In the genomic region with DNA sequence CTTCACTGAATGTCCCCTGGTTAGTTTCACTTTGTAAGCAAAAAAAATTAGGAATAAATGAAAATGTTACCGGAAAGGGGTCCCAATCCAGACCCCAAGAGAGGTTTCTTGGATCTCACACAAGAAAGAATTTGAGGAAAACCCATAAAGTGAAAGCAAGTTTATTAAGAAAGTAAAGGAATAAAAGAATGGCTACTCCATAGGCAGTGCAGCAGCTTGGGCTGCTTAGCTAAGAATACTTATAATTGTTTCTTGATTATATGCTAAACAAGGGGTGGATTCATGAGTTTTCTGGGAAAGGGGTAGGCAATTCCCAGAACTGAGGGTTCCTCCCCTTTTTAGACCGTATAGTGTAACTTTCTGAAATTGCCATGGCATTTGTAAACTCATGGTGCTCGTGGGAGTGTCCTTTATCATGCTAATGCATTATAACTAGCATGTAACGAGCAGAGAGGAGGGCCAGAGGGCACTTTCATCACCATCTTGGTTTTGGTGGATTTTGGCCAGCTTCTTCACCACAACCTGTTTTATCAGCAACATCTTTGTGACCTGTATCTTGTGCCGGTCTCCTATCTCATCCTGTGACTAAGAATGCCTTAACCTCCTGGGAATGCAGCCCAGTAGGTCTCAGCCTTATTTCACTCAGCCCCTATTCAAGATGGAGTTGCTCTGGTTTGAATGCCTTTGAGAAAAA, we compare ENCODE assay signal across 1 cellular context.
TF ChIP-seq lines count a peak whose summit lies in the region.

No MANE protein-coding gene starts in this region.

TF ChIP-seq in K562, 482 proteins besides CTCF, POLR2A, EP300 and RAD21 (continued from another document and continues in another):
- TF ChIP-seq, protein P1, sequence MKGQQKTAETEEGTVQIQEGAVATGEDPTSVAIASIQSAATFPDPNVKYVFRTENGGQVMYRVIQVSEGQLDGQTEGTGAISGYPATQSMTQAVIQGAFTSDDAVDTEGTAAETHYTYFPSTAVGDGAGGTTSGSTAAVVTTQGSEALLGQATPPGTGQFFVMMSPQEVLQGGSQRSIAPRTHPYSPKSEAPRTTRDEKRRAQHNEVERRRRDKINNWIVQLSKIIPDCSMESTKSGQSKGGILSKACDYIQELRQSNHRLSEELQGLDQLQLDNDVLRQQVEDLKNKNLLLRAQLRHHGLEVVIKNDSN (CRISPR knock-in tag; IDR thresholded peaks at IDR 0.05) = no peak
- TF ChIP-seq CAMTA2 (CRISPR knock-in tag; conservative IDR thresholded peaks at IDR 0.05) (no peak), CEBPG (CRISPR knock-in tag; IDR thresholded peaks at IDR 0.05) (peak; percentile 84), CEBPG (tag; conservative IDR thresholded peaks at IDR 0.05 in 1 of 2, IDR thresholded peaks at IDR 0.05 in 1 of 2) (peak; percentile 73 to 86), ZNF444 (CRISPR knock-in tag; IDR thresholded peaks at IDR 0.05) (peak; percentile 97), ETS2 (tag; IDR thresholded peaks at IDR 0.05; ENCODE audit: borderline replicate concordance, poor library complexity, severe bottlenecking) (peak; percentile 96), ZNF75A (CRISPR knock-in tag; IDR thresholded peaks at IDR 0.05) (peak; percentile 95), ZNF324 (CRISPR knock-in tag; IDR thresholded peaks at IDR 0.05) (peak; percentile 91), ZNF274 (IDR thresholded peaks at IDR 0.05; ENCODE audit: borderline replicate concordance, low read depth, low read length) (no peak), C11orf30 (IDR thresholded peaks at IDR 0.05; ENCODE audit: low read depth) (peak; percentile 22; the same call in 1 of the 2 replicates), LEF1 (IDR thresholded peaks at IDR 0.05) (peak; percentile 27; the same call in 1 of the 2 replicates), ZNF644 (tag; IDR thresholded peaks at IDR 0.05; ENCODE audit: low read depth) (peak; percentile 100), LCOR (CRISPR knock-in tag; IDR thresholded peaks at IDR 0.05) (peak; percentile 48; the same call in 1 of the 2 replicates), ZNF76 (CRISPR knock-in tag; IDR thresholded peaks at IDR 0.05; ENCODE audit: borderline replicate concordance) (peak; percentile 100), SIX5 (IDR thresholded peaks at IDR 0.05; ENCODE audit: borderline replicate concordance in 1 of 2, insufficient read depth in 1 of 2, low read depth in 1 of 2, low read length in 2 of 2) (0 out of 4 replicates have a peak, but pooled peaks of 1 of the 2 experiments have one; percentile 7), NFRKB (IDR thresholded peaks at IDR 0.05; ENCODE audit: low read depth) (peak; percentile 84), ZNF311 (CRISPR knock-in tag; IDR thresholded peaks at IDR 0.05) (peak; percentile 99), ZNF174 (CRISPR knock-in tag; IDR thresholded peaks at IDR 0.05) (0 out of 2 replicates have a peak, but pooled peaks have one; percentile 43), TRIM24 (IDR thresholded peaks at IDR 0.05) (peak; percentile 67; a peak in 2 of 4 replicates), SLC30A9 (CRISPR knock-in tag; IDR thresholded peaks at IDR 0.05) (peak; percentile 92), MEF2A (IDR thresholded peaks at IDR 0.05; ENCODE audit: control insufficient read depth, low read depth, low read length) (no peak), ZNF696 (CRISPR knock-in tag; conservative IDR thresholded peaks at IDR 0.05) (peak; percentile 90), IFI16 (CRISPR knock-in tag; IDR thresholded peaks at IDR 0.05) (peak; percentile 96)
- TF ChIP-seq, protein P2, sequence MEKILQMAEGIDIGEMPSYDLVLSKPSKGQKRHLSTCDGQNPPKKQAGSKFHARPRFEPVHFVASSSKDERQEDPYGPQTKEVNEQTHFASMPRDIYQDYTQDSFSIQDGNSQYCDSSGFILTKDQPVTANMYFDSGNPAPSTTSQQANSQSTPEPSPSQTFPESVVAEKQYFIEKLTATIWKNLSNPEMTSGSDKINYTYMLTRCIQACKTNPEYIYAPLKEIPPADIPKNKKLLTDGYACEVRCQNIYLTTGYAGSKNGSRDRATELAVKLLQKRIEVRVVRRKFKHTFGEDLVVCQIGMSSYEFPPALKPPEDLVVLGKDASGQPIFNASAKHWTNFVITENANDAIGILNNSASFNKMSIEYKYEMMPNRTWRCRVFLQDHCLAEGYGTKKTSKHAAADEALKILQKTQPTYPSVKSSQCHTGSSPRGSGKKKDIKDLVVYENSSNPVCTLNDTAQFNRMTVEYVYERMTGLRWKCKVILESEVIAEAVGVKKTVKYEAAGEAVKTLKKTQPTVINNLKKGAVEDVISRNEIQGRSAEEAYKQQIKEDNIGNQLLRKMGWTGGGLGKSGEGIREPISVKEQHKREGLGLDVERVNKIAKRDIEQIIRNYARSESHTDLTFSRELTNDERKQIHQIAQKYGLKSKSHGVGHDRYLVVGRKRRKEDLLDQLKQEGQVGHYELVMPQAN (IDR thresholded peaks at IDR 0.05; ENCODE audit: borderline replicate concordance) = no peak
- TF ChIP-seq, protein P3, sequence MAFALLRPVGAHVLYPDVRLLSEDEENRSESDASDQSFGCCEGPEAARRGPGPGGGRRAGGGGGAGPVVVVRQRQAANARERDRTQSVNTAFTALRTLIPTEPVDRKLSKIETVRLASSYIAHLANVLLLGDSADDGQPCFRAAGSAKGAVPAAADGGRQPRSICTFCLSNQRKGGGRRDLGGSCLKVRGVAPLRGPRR (CRISPR knock-in tag; IDR thresholded peaks at IDR 0.05) = peak; percentile 99
- TF ChIP-seq, protein P4, sequence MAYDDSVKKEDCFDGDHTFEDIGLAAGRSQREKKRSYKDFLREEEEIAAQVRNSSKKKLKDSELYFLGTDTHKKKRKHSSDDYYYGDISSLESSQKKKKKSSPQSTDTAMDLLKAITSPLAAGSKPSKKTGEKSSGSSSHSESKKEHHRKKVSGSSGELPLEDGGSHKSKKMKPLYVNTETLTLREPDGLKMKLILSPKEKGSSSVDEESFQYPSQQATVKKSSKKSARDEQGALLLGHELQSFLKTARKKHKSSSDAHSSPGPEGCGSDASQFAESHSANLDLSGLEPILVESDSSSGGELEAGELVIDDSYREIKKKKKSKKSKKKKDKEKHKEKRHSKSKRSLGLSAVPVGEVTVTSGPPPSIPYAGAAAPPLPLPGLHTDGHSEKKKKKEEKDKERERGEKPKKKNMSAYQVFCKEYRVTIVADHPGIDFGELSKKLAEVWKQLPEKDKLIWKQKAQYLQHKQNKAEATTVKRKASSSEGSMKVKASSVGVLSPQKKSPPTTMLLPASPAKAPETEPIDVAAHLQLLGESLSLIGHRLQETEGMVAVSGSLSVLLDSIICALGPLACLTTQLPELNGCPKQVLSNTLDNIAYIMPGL (CRISPR knock-in tag; IDR thresholded peaks at IDR 0.05) = no peak
- TF ChIP-seq, protein P5, sequence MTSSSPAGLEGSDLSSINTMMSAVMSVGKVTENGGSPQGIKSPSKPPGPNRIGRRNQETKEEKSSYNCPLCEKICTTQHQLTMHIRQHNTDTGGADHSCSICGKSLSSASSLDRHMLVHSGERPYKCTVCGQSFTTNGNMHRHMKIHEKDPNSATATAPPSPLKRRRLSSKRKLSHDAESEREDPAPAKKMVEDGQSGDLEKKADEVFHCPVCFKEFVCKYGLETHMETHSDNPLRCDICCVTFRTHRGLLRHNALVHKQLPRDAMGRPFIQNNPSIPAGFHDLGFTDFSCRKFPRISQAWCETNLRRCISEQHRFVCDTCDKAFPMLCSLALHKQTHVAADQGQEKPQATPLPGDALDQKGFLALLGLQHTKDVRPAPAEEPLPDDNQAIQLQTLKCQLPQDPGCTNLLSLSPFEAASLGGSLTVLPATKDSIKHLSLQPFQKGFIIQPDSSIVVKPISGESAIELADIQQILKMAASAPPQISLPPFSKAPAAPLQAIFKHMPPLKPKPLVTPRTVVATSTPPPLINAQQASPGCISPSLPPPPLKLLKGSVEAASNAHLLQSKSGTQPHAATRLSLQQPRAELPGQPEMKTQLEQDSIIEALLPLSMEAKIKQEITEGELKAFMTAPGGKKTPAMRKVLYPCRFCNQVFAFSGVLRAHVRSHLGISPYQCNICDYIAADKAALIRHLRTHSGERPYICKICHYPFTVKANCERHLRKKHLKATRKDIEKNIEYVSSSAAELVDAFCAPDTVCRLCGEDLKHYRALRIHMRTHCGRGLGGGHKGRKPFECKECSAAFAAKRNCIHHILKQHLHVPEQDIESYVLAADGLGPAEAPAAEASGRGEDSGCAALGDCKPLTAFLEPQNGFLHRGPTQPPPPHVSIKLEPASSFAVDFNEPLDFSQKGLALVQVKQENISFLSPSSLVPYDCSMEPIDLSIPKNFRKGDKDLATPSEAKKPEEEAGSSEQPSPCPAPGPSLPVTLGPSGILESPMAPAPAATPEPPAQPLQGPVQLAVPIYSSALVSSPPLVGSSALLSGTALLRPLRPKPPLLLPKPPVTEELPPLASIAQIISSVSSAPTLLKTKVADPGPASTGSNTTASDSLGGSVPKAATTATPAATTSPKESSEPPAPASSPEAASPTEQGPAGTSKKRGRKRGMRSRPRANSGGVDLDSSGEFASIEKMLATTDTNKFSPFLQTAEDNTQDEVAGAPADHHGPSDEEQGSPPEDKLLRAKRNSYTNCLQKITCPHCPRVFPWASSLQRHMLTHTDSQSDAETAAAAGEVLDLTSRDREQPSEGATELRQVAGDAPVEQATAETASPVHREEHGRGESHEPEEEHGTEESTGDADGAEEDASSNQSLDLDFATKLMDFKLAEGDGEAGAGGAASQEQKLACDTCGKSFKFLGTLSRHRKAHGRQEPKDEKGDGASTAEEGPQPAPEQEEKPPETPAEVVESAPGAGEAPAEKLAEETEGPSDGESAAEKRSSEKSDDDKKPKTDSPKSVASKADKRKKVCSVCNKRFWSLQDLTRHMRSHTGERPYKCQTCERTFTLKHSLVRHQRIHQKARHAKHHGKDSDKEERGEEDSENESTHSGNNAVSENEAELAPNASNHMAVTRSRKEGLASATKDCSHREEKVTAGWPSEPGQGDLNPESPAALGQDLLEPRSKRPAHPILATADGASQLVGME (CRISPR knock-in tag; IDR thresholded peaks at IDR 0.05) = peak; percentile 100
- TF ChIP-seq, protein P6, sequence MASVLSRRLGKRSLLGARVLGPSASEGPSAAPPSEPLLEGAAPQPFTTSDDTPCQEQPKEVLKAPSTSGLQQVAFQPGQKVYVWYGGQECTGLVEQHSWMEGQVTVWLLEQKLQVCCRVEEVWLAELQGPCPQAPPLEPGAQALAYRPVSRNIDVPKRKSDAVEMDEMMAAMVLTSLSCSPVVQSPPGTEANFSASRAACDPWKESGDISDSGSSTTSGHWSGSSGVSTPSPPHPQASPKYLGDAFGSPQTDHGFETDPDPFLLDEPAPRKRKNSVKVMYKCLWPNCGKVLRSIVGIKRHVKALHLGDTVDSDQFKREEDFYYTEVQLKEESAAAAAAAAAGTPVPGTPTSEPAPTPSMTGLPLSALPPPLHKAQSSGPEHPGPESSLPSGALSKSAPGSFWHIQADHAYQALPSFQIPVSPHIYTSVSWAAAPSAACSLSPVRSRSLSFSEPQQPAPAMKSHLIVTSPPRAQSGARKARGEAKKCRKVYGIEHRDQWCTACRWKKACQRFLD (CRISPR knock-in tag; IDR thresholded peaks at IDR 0.05) = peak; percentile 100
- TF ChIP-seq, protein P7, sequence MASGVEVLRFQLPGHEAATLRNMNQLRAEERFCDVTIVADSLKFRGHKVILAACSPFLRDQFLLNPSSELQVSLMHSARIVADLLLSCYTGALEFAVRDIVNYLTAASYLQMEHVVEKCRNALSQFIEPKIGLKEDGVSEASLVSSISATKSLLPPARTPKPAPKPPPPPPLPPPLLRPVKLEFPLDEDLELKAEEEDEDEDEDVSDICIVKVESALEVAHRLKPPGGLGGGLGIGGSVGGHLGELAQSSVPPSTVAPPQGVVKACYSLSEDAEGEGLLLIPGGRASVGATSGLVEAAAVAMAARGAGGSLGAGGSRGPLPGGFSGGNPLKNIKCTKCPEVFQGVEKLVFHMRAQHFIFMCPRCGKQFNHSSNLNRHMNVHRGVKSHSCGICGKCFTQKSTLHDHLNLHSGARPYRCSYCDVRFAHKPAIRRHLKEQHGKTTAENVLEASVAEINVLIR (CRISPR knock-in tag; IDR thresholded peaks at IDR 0.05) = peak; percentile 94
- TF ChIP-seq, protein P8, sequence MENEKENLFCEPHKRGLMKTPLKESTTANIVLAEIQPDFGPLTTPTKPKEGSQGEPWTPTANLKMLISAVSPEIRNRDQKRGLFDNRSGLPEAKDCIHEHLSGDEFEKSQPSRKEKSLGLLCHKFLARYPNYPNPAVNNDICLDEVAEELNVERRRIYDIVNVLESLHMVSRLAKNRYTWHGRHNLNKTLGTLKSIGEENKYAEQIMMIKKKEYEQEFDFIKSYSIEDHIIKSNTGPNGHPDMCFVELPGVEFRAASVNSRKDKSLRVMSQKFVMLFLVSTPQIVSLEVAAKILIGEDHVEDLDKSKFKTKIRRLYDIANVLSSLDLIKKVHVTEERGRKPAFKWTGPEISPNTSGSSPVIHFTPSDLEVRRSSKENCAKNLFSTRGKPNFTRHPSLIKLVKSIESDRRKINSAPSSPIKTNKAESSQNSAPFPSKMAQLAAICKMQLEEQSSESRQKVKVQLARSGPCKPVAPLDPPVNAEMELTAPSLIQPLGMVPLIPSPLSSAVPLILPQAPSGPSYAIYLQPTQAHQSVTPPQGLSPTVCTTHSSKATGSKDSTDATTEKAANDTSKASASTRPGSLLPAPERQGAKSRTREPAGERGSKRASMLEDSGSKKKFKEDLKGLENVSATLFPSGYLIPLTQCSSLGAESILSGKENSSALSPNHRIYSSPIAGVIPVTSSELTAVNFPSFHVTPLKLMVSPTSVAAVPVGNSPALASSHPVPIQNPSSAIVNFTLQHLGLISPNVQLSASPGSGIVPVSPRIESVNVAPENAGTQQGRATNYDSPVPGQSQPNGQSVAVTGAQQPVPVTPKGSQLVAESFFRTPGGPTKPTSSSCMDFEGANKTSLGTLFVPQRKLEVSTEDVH (IDR thresholded peaks at IDR 0.05; ENCODE audit: low read depth, partially characterized antibody) = no peak
